ENCODE assay signal across 11 cellular contexts in genomic region chr10:69439813-69440506, GRCh38. TPM values are rescaled to one million over a fixed set of nuclear protein-coding genes. Genes with fewer than 3 reads are reported as not detected.
A peak's percentile ranks its signal among the peaks of the same experiment; 100 is the strongest.
DNase-seq lines count a peak whose midpoint lies in the region; ATAC-seq and TF ChIP-seq lines count a peak whose summit lies in the region.
"Had no signal": no experiment of that assay in that cellular context is flagged by ENCODE, and none has a peak within 500 bp of the region (broad histone marks: within the 10 kb centered on the region; RNA-seq: fewer than 3 reads in every experiment).

No MANE protein-coding gene starts in this region.

- TF ChIP-seq POLR2A in stomach (IDR thresholded peaks at IDR 0.05): no peak

- DNase-seq in NCI-H2171 treated with DMSO at 0.1 percent for 48 hours (lab: John Stamatoyannopoulos, UW): peak; percentile 37
- no peak for DNase-seq in NCI-H2171 (lab: John Stamatoyannopoulos, UW)
- DNase-seq in NOMO-1 (lab: John Stamatoyannopoulos, UW; ENCODE audit: unreplicated experiment in 2 of 2): peak; percentile 48 to 74
- peak; percentile 77 for DNase-seq in fibroblast of pulmonary artery (ENCODE audit: low read depth)
- peak; percentile 64 for DNase-seq in stomach
- no peak for DNase-seq in activated T-cell treated with anti-CD3 and anti-CD28 coated beads for 4 hours

- TF ChIP-seq CTCF in fibroblast of pulmonary artery (IDR thresholded peaks at IDR 0.05; ENCODE audit: low read length, missing control alignments) (no peak), stomach (IDR thresholded peaks at IDR 0.05) (no peak)

- H3K36me3 ChIP-seq in stomach: no peaks in the 10 kb centered on the region
- H3K36me3 ChIP-seq: esophagus muscularis mucosa, SJCRH30 had no signal

- no peak for ATAC-seq in HG02678 (IDR thresholded peaks at IDR 0.05; ENCODE audit: unreplicated experiment)
- ATAC-seq in GM21390 (IDR thresholded peaks at IDR 0.05; ENCODE audit: unreplicated experiment): no peak

- no peaks in the 10 kb centered on the region for H3K9me3 ChIP-seq in stomach
- H3K9me3 ChIP-seq: esophagus muscularis mucosa, SJCRH30 had no signal

- no peak overlapping the region for H3K4me3 ChIP-seq in fibroblast of pulmonary artery (replicated peaks; ENCODE audit: low read depth, low read length)
- H3K4me3 ChIP-seq in stomach: no peak overlapping the region
- H3K4me3 ChIP-seq: esophagus muscularis mucosa, SJCRH30 had no signal

- 24 to 44% (median 34%) methylated on average over 5 of the region's 5 CpGs for WGBS in stomach, 5 donors

- no peaks in the 10 kb centered on the region for H3K27me3 ChIP-seq in stomach
- H3K27me3 ChIP-seq: esophagus muscularis mucosa, SJCRH30 had no signal

- intact Hi-C loops in stomach (cut with DNase I; ENCODE audit: low total_unique reads): loop anchor here (10.0 kb wide), 1 partner anchor 195 kb away; the partner anchor contains the start of gene FAM241B

- peak overlapping the region in 4 of 5 donors; percentile 69 to 90 (median 84) for H3K27ac ChIP-seq in stomach

- TF ChIP-seq EP300 in stomach (IDR thresholded peaks at IDR 0.05): no peak

- H3K4me1 ChIP-seq in stomach: peaks cover 21 to 36% (median 23%) of the 10 kb centered on the region in 4 donors

RNA-seq across cellular contexts. Expression of gene TSPAN15, which starts 11.3 kb away (rescaled TPM):
- total RNA-seq in stomach: 100 to 1,000 TPM in 1 of 5 donors, 10 to 100 TPM in 4; 23.5 to 153 (median 97.4) TPM
- 10 to 100 TPM; 35.4 to 67.8 (median 55.8) TPM for polyA plus RNA-seq in stomach

RNA-seq across cellular contexts. Expression of gene TACR2, which starts 23.2 kb away (rescaled TPM):
- 100 to 1,000 TPM in 1 of 5 donors, 10 to 100 TPM in 3, 1 to 10 TPM in 1; 5.7 to 133 (median 14.3) TPM for total RNA-seq in stomach
- polyA plus RNA-seq in stomach: 10 to 100 TPM in 1 of 3 donors, under 1 TPM in 1, not detected in 1; 0.56 to 67.8 TPM
- total RNA-seq: neural crest cell had no signal

Comparison
In these comparisons a context has a peak if more than half of its experiments do, and no peak if none do; other contexts are left out.
1. DNase-seq: peak in NCI-H2171 treated with DMSO at 0.1 percent for 48 hours (single experiment), NOMO-1 (2 of 2), fibroblast of pulmonary artery (single experiment) and stomach (single experiment); none in NCI-H2171 (single experiment) and activated T-cell treated with anti-CD3 and anti-CD28 coated beads for 4 hours (single experiment).